Comparison of ENCODE assay signal across 10 cellular contexts in genomic region chr18:46755315-46756171, GRCh38. TPM values are rescaled to one million over a fixed set of nuclear protein-coding genes. Genes with fewer than 3 reads are reported as not detected.
A peak's percentile ranks its signal among the peaks of the same experiment; 100 is the strongest.
DNase-seq lines count a peak whose midpoint lies in the region; ATAC-seq and TF ChIP-seq lines count a peak whose summit lies in the region.
"Had no signal": no experiment of that assay in that cellular context is flagged by ENCODE, and none has a peak within 500 bp of the region (broad histone marks: within the 10 kb centered on the region; RNA-seq: fewer than 3 reads in every experiment).

No MANE protein-coding gene starts in this region.

- no peaks in the 10 kb centered on the region for H3K9me3 Mint-ChIP-seq in chondrocyte (ENCODE audit: low read depth)

- H3K36me3 Mint-ChIP-seq in chondrocyte (ENCODE audit: low read depth): peaks cover 3% of the 10 kb centered on the region

- H3K36me3 ChIP-seq in mucosa of descending colon (ENCODE audit: low read depth): no peaks in the 10 kb centered on the region

- no peaks in the 10 kb centered on the region for H3K9me3 ChIP-seq in mucosa of descending colon

- intact Hi-C loops in mucosa of descending colon (cut with DNase I, micrococcal nuclease): no loop called here

- peaks cover 17% of the 10 kb centered on the region for H3K4me1 Mint-ChIP-seq in chondrocyte (ENCODE audit: low read depth)

- H3K27me3 Mint-ChIP-seq in chondrocyte (ENCODE audit: low read depth): peaks cover 61% of the 10 kb centered on the region

- ATAC-seq in HG02610 (IDR thresholded peaks at IDR 0.05; ENCODE audit: unreplicated experiment) (no peak), mucosa of descending colon (no peak), GM19395 (IDR thresholded peaks at IDR 0.05; ENCODE audit: unreplicated experiment) (no peak)

- peaks cover 46% of the 10 kb centered on the region for H3K27me3 ChIP-seq in HL-60 (ENCODE audit: insufficient read depth, poor library complexity, severe bottlenecking)

- no peak for TF ChIP-seq CTCF in HL-60 (IDR thresholded peaks at IDR 0.05; ENCODE audit: insufficient read depth, low read length)
- TF ChIP-seq CTCF in chondrocyte (IDR thresholded peaks at IDR 0.05): no peak
- no peak for TF ChIP-seq CTCF in mucosa of descending colon (IDR thresholded peaks at IDR 0.05)

- no peak overlapping the region for H3K27ac Mint-ChIP-seq in chondrocyte (ENCODE audit: unreplicated experiment)

- H3K4me3 Mint-ChIP-seq in chondrocyte (ENCODE audit: unreplicated experiment): peak overlapping the region; percentile 13

- peaks cover 11% of the 10 kb centered on the region for H3K4me1 ChIP-seq in mucosa of descending colon (ENCODE audit: low read depth)

- H3K4me3 ChIP-seq in HL-60 (replicated peaks; ENCODE audit: insufficient read depth, low read length) (peak overlapping the region; percentile 44), mucosa of descending colon (no peak overlapping the region)

- peak; percentile 50 for DNase-seq in NCI-H1092 treated with DMSO at 0.1 percent for 48 hours (lab: John Stamatoyannopoulos, UW)
- DNase-seq in NCI-H1092 (lab: John Stamatoyannopoulos, UW): no peak
- no peak for DNase-seq in HL-60 (ENCODE audit: low read depth in 1 of 2, low spot score in 1 of 2)
- DNase-seq in chondrocyte (ENCODE audit: low spot score): no peak
- DNase-seq in occipital lobe (lab: John Stamatoyannopoulos, UW): peak; percentile 56
- DNase-seq in mucosa of descending colon: no peak
- DNase-seq: activated gamma-delta T cell, SW 1271 had no signal

- no peak overlapping the region for H3K27ac ChIP-seq in HL-60 (replicated peaks)

RNA-seq across cellular contexts. Expression of gene ST8SIA5, which starts 1.3 kb away (rescaled TPM):
- total RNA-seq in chondrocyte (0.25 to 1.1 TPM (median 0.36 TPM) in 3 replicates), occipital lobe (10.8 TPM), mucosa of descending colon (under 1 TPM; 0.20 to 0.66 (median 0.24) TPM)

Comparison
In these comparisons a context has a peak if more than half of its experiments do, and no peak if none do; other contexts are left out.
1. DNase-seq: peak in NCI-H1092 treated with DMSO at 0.1 percent for 48 hours (single experiment) and occipital lobe (single experiment); none in NCI-H1092 (single experiment), HL-60 (0 of 2), chondrocyte (single experiment) and mucosa of descending colon (0 of 3).